ENCODE assay signal across 4 cellular contexts in genomic region chr1:89475269-89475668, GRCh38.
"Had no signal": no experiment of that assay in that cellular context is flagged by ENCODE, and none has a peak within 500 bp of the region (broad histone marks: within the 10 kb centered on the region; RNA-seq: fewer than 3 reads in every experiment).

No MANE protein-coding gene starts in this region.

- H3K27ac ChIP-seq: HL-60, KMS-11 had no signal

- H3K4me3 ChIP-seq: K562 had no signal

- ATAC-seq: HepG2, K562 had no signal
